Comparison of ENCODE assay signal across 8 cellular contexts in genomic region chr1:33295450-33296081, GRCh38.
DNase-seq lines count a peak whose midpoint lies in the region; ATAC-seq and TF ChIP-seq lines count a peak whose summit lies in the region.

No MANE protein-coding gene starts in this region.

- TF ChIP-seq CTCF in cardiac fibroblast (IDR thresholded peaks at IDR 0.05; ENCODE audit: low read depth, low read length) = peak; percentile 96

- peak; percentile 86 for DNase-seq in ELR (ENCODE audit: low read depth)
- peak; percentile 91 for DNase-seq in NCI-H2196 (lab: John Stamatoyannopoulos, UW; ENCODE audit: unreplicated experiment)
- peak; percentile 74 for DNase-seq in activated CD4-positive, CD25-positive, alpha-beta regulatory T cell treated with anti-CD3 and anti-CD28 coated beads, Interleukin-2, amount 50 U/mL, for 16 hours (ENCODE audit: low read depth, low spot score)
- DNase-seq in cardiac fibroblast (ENCODE audit: low read depth in 2 of 2) = peak; percentile 83 to 87
- DNase-seq in kidney glomerular epithelial cell (lab: John Stamatoyannopoulos, UW) = peak; percentile 34
- peak; percentile 74 for DNase-seq in stimulated activated CD4-positive, alpha-beta T cell treated with anti-CD3 and anti-CD28 coated beads, Interleukin-2, amount 100 ng/mL, for 4 hours (ENCODE audit: low read depth)

- ATAC-seq in HG02852 (IDR thresholded peaks at IDR 0.05; ENCODE audit: unreplicated experiment) = peak; percentile 64
- no peak for ATAC-seq in HG02840 (IDR thresholded peaks at IDR 0.05; ENCODE audit: low FRiP score, unreplicated experiment)

- no peak overlapping the region for H3K4me3 ChIP-seq in cardiac fibroblast (replicated peaks in 1 of 2; ENCODE audit: low read depth in 2 of 2, low read length in 2 of 2)

Comparison
In these comparisons a context has a peak if more than half of its experiments do, and no peak if none do; other contexts are left out.
1. DNase-seq: peak in every context shown above with its lines; median percentile 91 in NCI-H2196; 86 in ELR; 85 in cardiac fibroblast; 74 in activated CD4-positive, CD25-positive, alpha-beta regulatory T cell treated with anti-CD3 and anti-CD28 coated beads, Interleukin-2, amount 50 U/mL, for 16 hours; 74 in stimulated activated CD4-positive, alpha-beta T cell treated with anti-CD3 and anti-CD28 coated beads, Interleukin-2, amount 100 ng/mL, for 4 hours; 34 in kidney glomerular epithelial cell.